ENCODE assay signal across 6 cellular contexts in the genomic region with DNA sequence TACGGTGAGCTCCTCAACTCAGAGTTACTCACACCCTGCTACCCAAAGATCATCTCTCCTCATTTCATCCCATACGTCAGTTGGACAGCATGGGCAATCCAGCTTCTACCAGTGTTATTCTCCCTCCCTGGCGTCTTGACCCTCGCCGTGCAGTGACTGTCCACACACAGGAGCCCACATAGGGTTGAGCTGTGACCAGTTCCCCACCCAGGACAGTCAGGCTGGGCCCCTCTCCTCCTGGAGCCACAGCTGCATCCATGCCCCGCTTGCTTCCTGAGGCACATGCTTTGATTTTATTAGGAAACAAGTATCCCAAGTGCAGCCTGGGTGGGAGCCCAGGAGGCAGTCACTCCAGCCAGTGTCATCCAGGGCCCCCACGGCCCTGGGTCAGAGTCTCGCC.
"Had no signal": no experiment of that assay in that cellular context is flagged by ENCODE, and none has a peak within 500 bp of the region (broad histone marks: within the 10 kb centered on the region; RNA-seq: fewer than 3 reads in every experiment).

No MANE protein-coding gene starts in this region.

- H3K27ac Mint-ChIP-seq: IgD-negative memory B cell had no signal

- H3K4me3 ChIP-seq: K562 had no signal

- DNase-seq: IMR-90 had no signal

- H3K27ac ChIP-seq: HL-60 had no signal

- FAIRE-seq: HepG2, HTR-8/SVneo, K562 had no signal

- H3K4me3 Mint-ChIP-seq: IgD-negative memory B cell had no signal

- H3K4me1 Mint-ChIP-seq: IgD-negative memory B cell had no signal

- ATAC-seq: HepG2, K562 had no signal

- H3K36me3 Mint-ChIP-seq: IgD-negative memory B cell had no signal

- H3K9me3 Mint-ChIP-seq: IgD-negative memory B cell had no signal
